23 cellular contexts compared by ENCODE assay signal in the genomic region with DNA sequence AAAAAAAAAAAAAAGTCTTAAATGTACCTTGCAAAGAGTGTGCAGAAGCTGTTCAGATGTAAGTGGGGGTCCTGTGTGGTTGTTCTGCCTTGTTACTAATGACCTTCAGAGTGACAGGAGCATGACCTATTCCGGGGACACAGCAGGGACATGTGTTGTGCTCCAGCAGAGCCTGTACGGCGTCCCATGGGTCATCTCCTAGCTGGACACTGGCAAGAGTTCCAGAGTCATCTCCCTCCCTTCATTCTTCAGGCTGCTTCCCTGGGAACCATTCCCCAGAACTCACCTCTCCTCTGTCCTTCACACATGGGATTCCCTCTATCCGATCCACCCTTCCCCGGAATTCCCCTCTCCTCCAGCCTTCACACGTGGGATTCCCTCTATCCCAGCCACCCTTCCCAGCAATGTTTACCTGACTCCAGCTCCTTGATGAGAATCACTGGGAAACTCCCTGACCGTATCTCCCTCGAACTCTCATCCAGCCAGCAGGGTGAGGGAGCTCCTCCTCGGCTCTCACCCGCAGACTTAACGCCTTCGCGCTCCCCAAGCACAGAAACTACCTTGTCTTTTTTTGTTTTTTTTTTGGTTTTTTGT.
DNase-seq lines count a peak whose midpoint lies in the region; ATAC-seq and TF ChIP-seq lines count a peak whose summit lies in the region.
"Had no signal": no experiment of that assay in that cellular context is flagged by ENCODE, and none has a peak within 500 bp of the region (broad histone marks: within the 10 kb centered on the region; RNA-seq: fewer than 3 reads in every experiment).

No MANE protein-coding gene starts in this region.

- H3K27me3 ChIP-seq in BLaER1 treated with 17β-estradiol and CSF1 and Interleukin-3, amounts not matched to agents 10 nM and 100 nM: no peaks in the 10 kb centered on the region
- H3K27me3 ChIP-seq in muscle layer of colon (ENCODE audit: control insufficient read depth in 1 of 2, insufficient read depth in 2 of 2, low read length in 2 of 2): no peaks in the 10 kb centered on the region
- H3K27me3 ChIP-seq in gastrocnemius medialis: no peaks in the 10 kb centered on the region
- H3K27me3 ChIP-seq: breast epithelium, upper lobe of right lung had no signal

- H3K4me3 ChIP-seq in BLaER1 treated with 17β-estradiol and CSF1 and Interleukin-3, amounts not matched to agents 10 nM and 100 nM: no peak overlapping the region
- H3K4me3 ChIP-seq in muscle layer of colon (ENCODE audit: low read depth in 1 of 2, low read length in 2 of 2) (no peak overlapping the region), gastrocnemius medialis (no peak overlapping the region)
- H3K4me3 ChIP-seq: breast epithelium, upper lobe of right lung had no signal

- in situ Hi-C loops in gastrocnemius medialis (cut with MboI; ENCODE audit: low sequenced_read_pairs in 4 of 4): no loop called here

- peaks cover 77% of the 10 kb centered on the region for H3K4me1 Mint-ChIP-seq in chondrocyte (ENCODE audit: low read depth)

- no peak for TF ChIP-seq POLR2A in gastrocnemius medialis (IDR thresholded peaks at IDR 0.05)

- peaks cover 7% of the 10 kb centered on the region for H3K9me3 Mint-ChIP-seq in chondrocyte (ENCODE audit: low read depth)

- peaks cover 10% of the 10 kb centered on the region for H3K36me3 Mint-ChIP-seq in chondrocyte (ENCODE audit: low read depth)

- H3K27ac Mint-ChIP-seq in chondrocyte (ENCODE audit: unreplicated experiment): peak overlapping the region; percentile 87
- H3K27ac Mint-ChIP-seq: CD4-positive, alpha-beta T cell had no signal

- no peaks in the 10 kb centered on the region for H3K27me3 Mint-ChIP-seq in chondrocyte (ENCODE audit: low read depth)

- DNase-seq in chondrocyte (ENCODE audit: low spot score) (no peak), gastrocnemius medialis (peak in 1 of 2 donors; percentile 50), OCI-M1 (lab: John Stamatoyannopoulos, UW) (no peak)
- DNase-seq: activated CD4-positive, alpha-beta T cell treated with anti-CD3 and anti-CD28 coated beads, Interleukin-2, amount 50 U/mL, for 1 hour; activated gamma-delta T cell; CD4-positive, alpha-beta T cell; cortex of kidney; DND-41; left colon; NCI-H1105; NCI-H2107; NCI-H526 treated with DMSO at 0.1 percent for 48 hours; nucleus accumbens; SIG-M5; stimulated activated naive CD4-positive, alpha-beta T cell; T-helper 1 cell; upper lobe of right lung had no signal

- no peak overlapping the region for H3K4me3 Mint-ChIP-seq in chondrocyte (ENCODE audit: unreplicated experiment)
- H3K4me3 Mint-ChIP-seq: CD4-positive, alpha-beta T cell had no signal

- H3K9ac ChIP-seq in BLaER1 treated with 17β-estradiol and CSF1 and Interleukin-3, amounts not matched to agents 10 nM and 100 nM: peak overlapping the region in 4 of 11 experiments; percentile 12 to 47 (median 33); a peak in 2 of 22 replicates
- no peak overlapping the region for H3K9ac ChIP-seq in muscle layer of colon (ENCODE audit: low read length)

- peaks cover 0 to 17% (median 6%) of the 10 kb centered on the region in 11 experiments; a peak in 16 of 22 replicates for H3K9me3 ChIP-seq in BLaER1 treated with 17β-estradiol and CSF1 and Interleukin-3, amounts not matched to agents 10 nM and 100 nM (replicated peaks in 1 of 11)
- no peaks in the 10 kb centered on the region for H3K9me3 ChIP-seq in muscle layer of colon (ENCODE audit: low read length)
- H3K9me3 ChIP-seq in gastrocnemius medialis: no peaks in the 10 kb centered on the region
- H3K9me3 ChIP-seq: breast epithelium, upper lobe of right lung had no signal

- H3K27ac ChIP-seq in BLaER1 treated with 17β-estradiol and CSF1 and Interleukin-3, amounts not matched to agents 10 nM and 100 nM: peak overlapping the region in 8 of 11 experiments; percentile 25 to 97 (median 76); a peak in 14 of 22 replicates
- H3K27ac ChIP-seq in muscle layer of colon (ENCODE audit: low read depth, low read length): peak overlapping the region; percentile 92
- H3K27ac ChIP-seq in gastrocnemius medialis: peak overlapping the region; percentile 92 to 99 (median 96)

- peaks cover 46 to 100% (median 97%) of the 10 kb centered on the region in 10 experiments for H3K4me1 ChIP-seq in BLaER1 treated with 17β-estradiol and CSF1 and Interleukin-3, amounts not matched to agents 10 nM and 100 nM
- H3K4me1 ChIP-seq in muscle layer of colon (ENCODE audit: insufficient read depth, low read length): peaks cover 59% of the 10 kb centered on the region
- H3K4me1 ChIP-seq in gastrocnemius medialis: peaks cover 35 to 38% of the 10 kb centered on the region in 2 donors
- H3K4me1 ChIP-seq: breast epithelium, upper lobe of right lung had no signal

- peak overlapping the region in 10 of 11 experiments; percentile 83 to 97 (median 94); a peak in 18 of 22 replicates for H3K4me2 ChIP-seq in BLaER1 treated with 17β-estradiol and CSF1 and Interleukin-3, amounts not matched to agents 10 nM and 100 nM

- ATAC-seq in gastrocnemius medialis (no peak), GM19351 (IDR thresholded peaks at IDR 0.05; ENCODE audit: unreplicated experiment) (no peak), HG02571 (IDR thresholded peaks at IDR 0.05; ENCODE audit: unreplicated experiment) (no peak), HG02938 (IDR thresholded peaks at IDR 0.05; ENCODE audit: unreplicated experiment) (no peak)
- ATAC-seq: left colon, upper lobe of right lung had no signal

- intact Hi-C loops in gastrocnemius medialis (cut with DNase I; ENCODE audit: low total_unique reads): no loop called here

- no peak for TF ChIP-seq CTCF in chondrocyte (IDR thresholded peaks at IDR 0.05)
- no peak for TF ChIP-seq CTCF in gastrocnemius medialis (IDR thresholded peaks at IDR 0.05 in 4 of 5, conservative IDR thresholded peaks at IDR 0.05 in 1 of 5)

- peaks cover 0 to 38% (median 5%) of the 10 kb centered on the region in 11 experiments; a peak in 10 of 22 replicates for H3K36me3 ChIP-seq in BLaER1 treated with 17β-estradiol and CSF1 and Interleukin-3, amounts not matched to agents 10 nM and 100 nM
- H3K36me3 ChIP-seq in muscle layer of colon (ENCODE audit: insufficient read depth, low read length) (peaks cover 6% of the 10 kb centered on the region), gastrocnemius medialis (no peaks in the 10 kb centered on the region)
- H3K36me3 ChIP-seq: breast epithelium had no signal

- peaks cover 0 to 5% (median 0%) of the 10 kb centered on the region in 11 experiments; a peak in 1 of 22 replicates for H4K20me1 ChIP-seq in BLaER1 treated with 17β-estradiol and CSF1 and Interleukin-3, amounts not matched to agents 10 nM and 100 nM
